Comparison of ENCODE assay signal across 11 cellular contexts in the genomic region with DNA sequence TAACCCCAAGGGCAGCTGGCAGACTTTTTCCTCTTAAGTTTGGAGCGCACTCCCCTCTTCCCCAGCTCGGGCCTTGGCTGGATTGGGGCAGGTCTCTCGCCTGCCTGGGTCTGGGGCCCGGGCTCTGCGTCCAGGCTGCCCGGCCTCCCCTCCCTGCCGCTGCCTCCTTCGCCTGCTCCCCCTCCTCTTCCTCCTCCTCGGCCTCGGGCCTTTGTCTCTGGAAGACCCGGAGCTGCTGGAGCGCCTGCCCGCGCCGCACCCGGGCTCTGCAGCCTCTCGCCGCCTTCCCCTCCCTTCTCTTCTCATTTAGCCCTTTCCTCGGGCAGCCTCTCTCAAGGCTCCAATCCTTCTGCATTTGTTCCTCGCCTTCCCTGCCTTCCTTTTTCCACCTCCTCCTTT.
A peak's percentile ranks its signal among the peaks of the same experiment; 100 is the strongest.
DNase-seq lines count a peak whose midpoint lies in the region; ATAC-seq and TF ChIP-seq lines count a peak whose summit lies in the region.
"Had no signal": no experiment of that assay in that cellular context is flagged by ENCODE, and none has a peak within 500 bp of the region (broad histone marks: within the 10 kb centered on the region; RNA-seq: fewer than 3 reads in every experiment).

No MANE protein-coding gene starts in this region.

- in situ Hi-C loops in IMR-90 (cut with MboI; ENCODE audit: low sequenced_read_pairs): no loop called here
- in situ Hi-C loops in GM23248 (cut with MboI): no loop called here

- H3K9me3 ChIP-seq in IMR-90 (ENCODE audit: control insufficient read depth, insufficient read depth, low read length) (no peaks in the 10 kb centered on the region), GM23248 (ENCODE audit: low read depth) (no peaks in the 10 kb centered on the region)

- peak overlapping the region; percentile 11 for H3K27ac Mint-ChIP-seq in stimulated activated memory B cell treated with anti-CD40 and anti-IgM and Interleukin-4, amounts not matched to agents 10 μg/mL and 1 μg/mL and 100 μg/mL, for 72 hours

- H3F3A ChIP-seq in GM23248 (ENCODE audit: insufficient read depth): no peaks in the 10 kb centered on the region

- ATAC-seq in IMR-90 (ENCODE audit: low read depth) (no peak), GM18502 (IDR thresholded peaks at IDR 0.05; ENCODE audit: poor library complexity, unreplicated experiment) (no peak)
- no peak for ATAC-seq in stimulated activated memory B cell treated with anti-CD40 and anti-IgM and Interleukin-4, amounts not matched to agents 10 μg/mL and 1 μg/mL and 100 μg/mL, for 72 hours

- H3K27me3 Mint-ChIP-seq in stimulated activated memory B cell treated with anti-CD40 and anti-IgM and Interleukin-4, amounts not matched to agents 10 μg/mL and 1 μg/mL and 100 μg/mL, for 72 hours: peaks cover 42% of the 10 kb centered on the region

- no peaks in the 10 kb centered on the region for H3K79me1 ChIP-seq in IMR-90 (ENCODE audit: low read depth in 1 of 2, low read length in 2 of 2)

- H2AFZ ChIP-seq in IMR-90 (replicated peaks; ENCODE audit: low read length, poor library complexity): peak overlapping the region; percentile 87
- no peak overlapping the region for H2AFZ ChIP-seq in GM23248

- no peak overlapping the region for H2BK15ac ChIP-seq in IMR-90 (ENCODE audit: low read depth, low read length)

- DNase-seq in IMR-90 (no peak), coronary artery (ENCODE audit: low spot score) (no peak), left kidney (ENCODE audit: low read depth, low spot score) (peak; percentile 72), RPMI8226 (no peak), COR-L47 (lab: John Stamatoyannopoulos, UW) (no peak), GM23248 (no peak)
- DNase-seq: activated CD4-positive, CD25-positive, alpha-beta regulatory T cell; activated naive CD4-positive, alpha-beta T cell treated with Interleukin-2 at 50 U/mL for 16 hours; substantia nigra had no signal

- H4K8ac ChIP-seq in IMR-90 (ENCODE audit: low read depth in 2 of 2, low read length in 2 of 2): peak overlapping the region in 1 of 2 experiments; percentile 72; a peak in 3 of 4 replicates

- no peak overlapping the region; the same call in 1 of the 2 replicates for H3K14ac ChIP-seq in IMR-90 (replicated peaks; ENCODE audit: low read depth, low read length)

- no peak overlapping the region; the same call in 1 of the 2 replicates for H3K18ac ChIP-seq in IMR-90 (ENCODE audit: low read depth, low read length)

- no peak for TF ChIP-seq POLR2A in IMR-90 (IDR thresholded peaks at IDR 0.05; ENCODE audit: low read depth, low read length)

- peaks cover 16% of the 10 kb centered on the region for H3K4me1 ChIP-seq in IMR-90 (ENCODE audit: control insufficient read depth, insufficient read depth, low read length)
- H3K4me1 ChIP-seq in GM23248 (ENCODE audit: insufficient read depth): no peaks in the 10 kb centered on the region

- TF ChIP-seq RAD21 in IMR-90 (IDR thresholded peaks at IDR 0.05; ENCODE audit: low read length): no peak

- no peaks in the 10 kb centered on the region for H3K36me3 ChIP-seq in IMR-90 (ENCODE audit: control insufficient read depth, insufficient read depth, low read length)
- H3K36me3 ChIP-seq in GM23248 (ENCODE audit: low read depth): no peaks in the 10 kb centered on the region

- H2BK120ac ChIP-seq in IMR-90 (ENCODE audit: low read depth, low read length): peak overlapping the region; percentile 40; the same call in 1 of the 2 replicates

- H3K4me1 Mint-ChIP-seq in stimulated activated memory B cell treated with anti-CD40 and anti-IgM and Interleukin-4, amounts not matched to agents 10 μg/mL and 1 μg/mL and 100 μg/mL, for 72 hours: peaks cover 19% of the 10 kb centered on the region

- dilution Hi-C loops in IMR-90 (cut with HindIII; ENCODE audit: low sequenced_read_pairs, unreplicated experiment): no loop called here

- H3K4me3 Mint-ChIP-seq in stimulated activated memory B cell treated with anti-CD40 and anti-IgM and Interleukin-4, amounts not matched to agents 10 μg/mL and 1 μg/mL and 100 μg/mL, for 72 hours: no peak overlapping the region

- H2AK9ac ChIP-seq in IMR-90 (replicated peaks; ENCODE audit: low read depth, low read length, poor library complexity): peak overlapping the region; percentile 71

- no peaks in the 10 kb centered on the region for H3K36me3 Mint-ChIP-seq in stimulated activated memory B cell treated with anti-CD40 and anti-IgM and Interleukin-4, amounts not matched to agents 10 μg/mL and 1 μg/mL and 100 μg/mL, for 72 hours

- WGBS in IMR-90 (ENCODE audit: extremely low coverage in 2 of 2, insufficient read length in 1 of 2), 2 experiments: 38% methylated on average over 4 of the region's 20 CpGs; no CpG with 5 or more reads in 1 of the 2 experiments
- 48 to 51% methylated on average over 6 to 20 of the region's 20 CpGs for WGBS in GM23248 (ENCODE audit: low coverage in 1 of 2, low lambda C conversion rate in 2 of 2, missing lambda C conversion rate in 2 of 2), 2 experiments

- no peaks in the 10 kb centered on the region for H3K79me2 ChIP-seq in GM23248 (ENCODE audit: insufficient read depth)

- H4K5ac ChIP-seq in IMR-90 (ENCODE audit: low read depth, low read length): peak overlapping the region; percentile 56; the same call in 1 of the 2 replicates

- POLR2A ChIA-PET in IMR-90 (lab: Charles Lee; ENCODE audit: unreplicated experiment): no interaction called here

- no peak overlapping the region for H3K56ac ChIP-seq in IMR-90 (ENCODE audit: extremely low read depth, insufficient read depth, low read length)

- H3K27me3 ChIP-seq in IMR-90 (ENCODE audit: control insufficient read depth, insufficient read depth, low read length) (peaks cover under 1% of the 10 kb centered on the region; the same call in 1 of the 2 replicates), GM23248 (replicated peaks; ENCODE audit: insufficient read depth) (no peaks in the 10 kb centered on the region)

- no peak overlapping the region for H3K4me3 ChIP-seq in IMR-90 (ENCODE audit: insufficient read depth, low read depth, low read length)
- H3K4me3 ChIP-seq in coronary artery: peak overlapping the region; percentile 42
- no peak overlapping the region for H3K4me3 ChIP-seq in GM23248

- H2BK20ac ChIP-seq in IMR-90 (ENCODE audit: low read depth, low read length): no peak overlapping the region

- TF ChIP-seq CTCF in IMR-90 (conservative IDR thresholded peaks at IDR 0.05; ENCODE audit: low read depth, low read length) (no peak), coronary artery (IDR thresholded peaks at IDR 0.05) (no peak)

- H3K9ac ChIP-seq in IMR-90 (ENCODE audit: low read depth, low read length): 0 out of 2 replicates have a peak overlapping the region, but pooled peaks have one; percentile 47
- no peak overlapping the region for H3K9ac ChIP-seq in GM23248

- H4K20me1 ChIP-seq in IMR-90 (ENCODE audit: insufficient read depth, low read length): no peaks in the 10 kb centered on the region
- H4K20me1 ChIP-seq in GM23248 (ENCODE audit: insufficient read depth): no peaks in the 10 kb centered on the region

- H3K9me1 ChIP-seq in IMR-90 (ENCODE audit: insufficient read depth, low read length): no peaks in the 10 kb centered on the region

- no peak overlapping the region; the same call in 1 of the 2 replicates for H4K91ac ChIP-seq in IMR-90 (ENCODE audit: insufficient read depth, low read depth, low read length)

- BruUV-seq in IMR-90 (replicated peaks; lab: Mats Ljungman, UMichigan): no TSS peak

- H3K23ac ChIP-seq in IMR-90 (ENCODE audit: low read depth, low read length): no peak overlapping the region

- H3K4me2 ChIP-seq in IMR-90 (ENCODE audit: low read depth, low read length): no peak overlapping the region
- no peak overlapping the region for H3K4me2 ChIP-seq in GM23248 (ENCODE audit: unreplicated experiment)

- no peaks in the 10 kb centered on the region for H3K9me2 ChIP-seq in GM23248 (ENCODE audit: insufficient read depth)

- peak overlapping the region; percentile 20; the same call in 1 of the 2 replicates for H3K4ac ChIP-seq in IMR-90 (ENCODE audit: low read depth, low read length)

- CTCF ChIA-PET in IMR-90 (lab: Yijun Ruan, JAX): no interaction called here

- intact Hi-C loops in IMR-90 (cut with micrococcal nuclease): no loop called here

- no peak overlapping the region for H3K27ac ChIP-seq in IMR-90 (ENCODE audit: insufficient read depth, low read length)
- H3K27ac ChIP-seq in coronary artery: peak overlapping the region; percentile 46 to 84
- H3K27ac ChIP-seq in GM23248: no peak overlapping the region

- H2BK5ac ChIP-seq in IMR-90 (ENCODE audit: low read depth, low read length, poor library complexity, severe bottlenecking): no peak overlapping the region

- H2AK5ac ChIP-seq in IMR-90 (ENCODE audit: low read depth, low read length): no peak overlapping the region

- H3K9me3 Mint-ChIP-seq in stimulated activated memory B cell treated with anti-CD40 and anti-IgM and Interleukin-4, amounts not matched to agents 10 μg/mL and 1 μg/mL and 100 μg/mL, for 72 hours: no peaks in the 10 kb centered on the region

TF ChIP-seq in IMR-90, 13 proteins besides CTCF, POLR2A, EP300 and RAD21 (continues in another document):
- TF ChIP-seq BHLHE40 (IDR thresholded peaks at IDR 0.05; ENCODE audit: low read depth, low read length) (no peak), FOS (IDR thresholded peaks at IDR 0.05; ENCODE audit: low read depth, low read length) (no peak), MAZ (IDR thresholded peaks at IDR 0.05; ENCODE audit: borderline replicate concordance, low read depth, low read length) (no peak), SMC3 (IDR thresholded peaks at IDR 0.05; ENCODE audit: low read depth, low read length) (no peak), NFE2L2 (IDR thresholded peaks at IDR 0.05; ENCODE audit: low read depth, low read length) (no peak), CHD1 (IDR thresholded peaks at IDR 0.05; ENCODE audit: low read depth, low read length) (no peak), MAFK (IDR thresholded peaks at IDR 0.05; ENCODE audit: low read depth, low read length) (no peak), MXI1 (IDR thresholded peaks at IDR 0.05; ENCODE audit: borderline replicate concordance, low read depth, low read length) (no peak)
- TF ChIP-seq, protein P1, sequence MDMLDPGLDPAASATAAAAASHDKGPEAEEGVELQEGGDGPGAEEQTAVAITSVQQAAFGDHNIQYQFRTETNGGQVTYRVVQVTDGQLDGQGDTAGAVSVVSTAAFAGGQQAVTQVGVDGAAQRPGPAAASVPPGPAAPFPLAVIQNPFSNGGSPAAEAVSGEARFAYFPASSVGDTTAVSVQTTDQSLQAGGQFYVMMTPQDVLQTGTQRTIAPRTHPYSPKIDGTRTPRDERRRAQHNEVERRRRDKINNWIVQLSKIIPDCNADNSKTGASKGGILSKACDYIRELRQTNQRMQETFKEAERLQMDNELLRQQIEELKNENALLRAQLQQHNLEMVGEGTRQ (IDR thresholded peaks at IDR 0.05; ENCODE audit: low read depth, low read length): no peak

Comparison
In these comparisons a context has a peak if more than half of its experiments do, and no peak if none do; other contexts are left out.
1. H3K27ac ChIP-seq: peak in coronary artery (2 of 2); none in IMR-90 (single experiment) and GM23248 (single experiment).